In the genomic region with DNA sequence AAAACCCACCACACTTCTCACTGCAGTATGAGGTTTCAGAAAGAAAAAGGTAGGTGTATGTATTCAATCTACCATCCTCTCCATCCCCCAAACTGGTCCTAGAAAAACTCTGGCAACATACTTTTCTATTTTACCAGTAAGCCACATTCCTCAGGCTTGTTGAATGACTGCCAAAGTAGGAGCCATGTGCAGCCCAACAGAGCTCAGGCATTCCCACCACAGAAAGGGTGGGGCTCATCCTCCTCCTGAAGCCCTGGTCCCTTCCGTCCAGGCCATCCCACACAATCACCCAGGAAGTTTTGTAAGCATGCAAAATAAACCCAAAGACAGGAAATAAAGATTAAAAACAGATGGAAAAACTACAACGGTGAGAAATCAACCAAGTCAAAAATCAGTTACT, we compare ENCODE assay signal across 12 cellular contexts. TPM values are rescaled to one million over a fixed set of nuclear protein-coding genes. Genes with fewer than 3 reads are reported as not detected.
DNase-seq lines count a peak whose midpoint lies in the region; ATAC-seq and TF ChIP-seq lines count a peak whose summit lies in the region.
"Had no signal": no experiment of that assay in that cellular context is flagged by ENCODE, and none has a peak within 500 bp of the region (broad histone marks: within the 10 kb centered on the region; RNA-seq: fewer than 3 reads in every experiment).

No MANE protein-coding gene starts in this region.

- no peaks in the 10 kb centered on the region for H3K36me3 Mint-ChIP-seq in activated CD8-positive, alpha-beta T cell treated with anti-CD3 and anti-CD28 coated beads for 36 hours (ENCODE audit: low read depth)

- peak overlapping the region; percentile 17 for H3K4me2 ChIP-seq in smooth muscle cell

- H4K20me1 ChIP-seq in smooth muscle cell (ENCODE audit: low read depth) = no peaks in the 10 kb centered on the region

- no peaks in the 10 kb centered on the region for H3K27me3 Mint-ChIP-seq in activated CD8-positive, alpha-beta T cell treated with anti-CD3 and anti-CD28 coated beads for 36 hours
- H3K27me3 Mint-ChIP-seq: activated naive CD4-positive, alpha-beta T cell treated with anti-CD3 and anti-CD28 coated beads, Interleukin-2, amount 50 U/mL, for 24 hours; T-helper 17 cell had no signal

- no peak overlapping the region for H3K4me3 ChIP-seq in heart left ventricle
- H3K4me3 ChIP-seq in smooth muscle cell = no peak overlapping the region
- H3K4me3 ChIP-seq: mucosa of descending colon had no signal

- no peak for TF ChIP-seq POLR2A in heart left ventricle (IDR thresholded peaks at IDR 0.05)

- 15 to 25% (median 15%) methylated on average over 2 of the region's 2 CpGs for WGBS in heart left ventricle, 4 donors
- 10% methylated on average over 2 of the region's 2 CpGs for WGBS in smooth muscle cell (ENCODE audit: low lambda C conversion rate)

- no peak overlapping the region for H2AFZ ChIP-seq in smooth muscle cell (ENCODE audit: low read depth)

- peaks cover 7% of the 10 kb centered on the region for H3F3A ChIP-seq in smooth muscle cell (ENCODE audit: low read depth)

- intact Hi-C loops in heart left ventricle (cut with DNase I) = loop anchor here in 1 of 10 donors (10.0 kb wide), 1 partner anchor 71 kb away; no protein-coding TSS in a partner anchor
- intact Hi-C loops in activated CD8-positive, alpha-beta T cell treated with anti-CD3 and anti-CD28 coated beads for 36 hours (cut with micrococcal nuclease) = no loop called here

- H3K9me3 Mint-ChIP-seq in activated CD8-positive, alpha-beta T cell treated with anti-CD3 and anti-CD28 coated beads for 36 hours = no peaks in the 10 kb centered on the region
- H3K9me3 Mint-ChIP-seq: activated naive CD4-positive, alpha-beta T cell treated with anti-CD3 and anti-CD28 coated beads, Interleukin-2, amount 50 U/mL, for 24 hours had no signal

- no peaks in the 10 kb centered on the region for H3K79me2 ChIP-seq in smooth muscle cell (ENCODE audit: low read depth)

- H3K9me3 ChIP-seq in heart left ventricle (no peaks in the 10 kb centered on the region), smooth muscle cell (replicated peaks; ENCODE audit: low read depth) (no peaks in the 10 kb centered on the region)
- H3K9me3 ChIP-seq: mucosa of descending colon had no signal

- H3K9ac ChIP-seq in smooth muscle cell (ENCODE audit: low read depth) = no peak overlapping the region

- H3K27ac ChIP-seq in heart left ventricle (peak overlapping the region in 10 of 12 donors; percentile 17 to 66 (median 46)), smooth muscle cell (ENCODE audit: low read depth) (peak overlapping the region; percentile 43)

- H3K36me3 ChIP-seq in heart left ventricle (peaks cover 0 to 11% (median 0%) of the 10 kb centered on the region in 9 donors), smooth muscle cell (ENCODE audit: low read depth) (no peaks in the 10 kb centered on the region)

- no peaks in the 10 kb centered on the region for H3K27me3 ChIP-seq in heart left ventricle
- H3K27me3 ChIP-seq in smooth muscle cell (ENCODE audit: low read depth) = no peaks in the 10 kb centered on the region

- H3K4me1 ChIP-seq in heart left ventricle (peaks cover 4 to 40% (median 28%) of the 10 kb centered on the region in 12 donors), smooth muscle cell (ENCODE audit: low read depth) (no peaks in the 10 kb centered on the region)

- DNase-seq in H4 (ENCODE audit: low spot score) = peak; percentile 100
- peak; percentile 83 for DNase-seq in amniotic stem cell (lab: John Stamatoyannopoulos, UW)
- DNase-seq in heart left ventricle = peak in 4 of 5 donors; percentile 57 to 72 (median 62)
- no peak for DNase-seq in smooth muscle cell (lab: John Stamatoyannopoulos, UW; ENCODE audit: unreplicated experiment)
- DNase-seq in HuH-7.5 (ENCODE audit: low spot score) = no peak
- no peak for DNase-seq in activated CD8-positive, alpha-beta T cell treated with anti-CD3 and anti-CD28 coated beads for 36 hours
- DNase-seq: mucosa of descending colon, NCI-H1930, T-helper 17 cell had no signal

- POLR2A ChIA-PET in activated CD8-positive, alpha-beta T cell treated with anti-CD3 and anti-CD28 coated beads for 36 hours (lab: Charles Lee) = no interaction called here

- no peaks in the 10 kb centered on the region for H3K4me1 Mint-ChIP-seq in activated CD8-positive, alpha-beta T cell treated with anti-CD3 and anti-CD28 coated beads for 36 hours (ENCODE audit: low read depth)
- H3K4me1 Mint-ChIP-seq: activated naive CD4-positive, alpha-beta T cell treated with anti-CD3 and anti-CD28 coated beads, Interleukin-2, amount 50 U/mL, for 24 hours had no signal

- CTCF ChIA-PET in activated CD8-positive, alpha-beta T cell treated with anti-CD3 and anti-CD28 coated beads for 36 hours (lab: Charles Lee) = no interaction called here

- ATAC-seq in heart left ventricle = peak; percentile 60 to 91 (median 82)
- ATAC-seq in HG03175 (IDR thresholded peaks at IDR 0.05; ENCODE audit: unreplicated experiment) = no peak
- no peak for ATAC-seq in GM18498 (IDR thresholded peaks at IDR 0.05; ENCODE audit: unreplicated experiment)
- ATAC-seq in activated CD8-positive, alpha-beta T cell treated with anti-CD3 and anti-CD28 coated beads for 36 hours = no peak
- ATAC-seq: mucosa of descending colon, T-helper 17 cell had no signal

- H3K4me3 Mint-ChIP-seq in activated CD8-positive, alpha-beta T cell treated with anti-CD3 and anti-CD28 coated beads for 36 hours = no peak overlapping the region
- H3K4me3 Mint-ChIP-seq: activated naive CD4-positive, alpha-beta T cell treated with anti-CD3 and anti-CD28 coated beads, Interleukin-2, amount 50 U/mL, for 24 hours; T-helper 17 cell had no signal

- H3K27ac Mint-ChIP-seq in activated CD8-positive, alpha-beta T cell treated with anti-CD3 and anti-CD28 coated beads for 36 hours = no peak overlapping the region
- H3K27ac Mint-ChIP-seq: activated naive CD4-positive, alpha-beta T cell treated with anti-CD3 and anti-CD28 coated beads, Interleukin-2, amount 50 U/mL, for 24 hours; T-helper 17 cell had no signal

- TF ChIP-seq CTCF in heart left ventricle (IDR thresholded peaks at IDR 0.05) = no peak
- TF ChIP-seq CTCF in smooth muscle cell (IDR thresholded peaks at IDR 0.05; ENCODE audit: borderline replicate concordance, insufficient read depth, poor library complexity, severe bottlenecking) = no peak
- no peak for TF ChIP-seq CTCF in activated CD8-positive, alpha-beta T cell treated with anti-CD3 and anti-CD28 coated beads for 36 hours (IDR thresholded peaks at IDR 0.05)

RNA-seq across cellular contexts. Expression of a gene that starts 57.2 kb away (rescaled TPM):
- 116 and 121 TPM in 2 replicates for total RNA-seq in H4 (2014; rRNA removed; shearing (Covaris generic))
- total RNA-seq in heart left ventricle (10 to 100 TPM; 11.1 to 29.7 (median 19.3) TPM), smooth muscle cell (25.0 and 60.7 TPM in 2 replicates)
- polyA plus RNA-seq in heart left ventricle (10 to 100 TPM; 21.8 to 25.3 TPM), smooth muscle cell (33.4 and 38.4 TPM in 2 replicates)
- 10 to 100 TPM; 40.0 to 44.7 TPM for total RNA-seq in activated CD8-positive, alpha-beta T cell treated with anti-CD3 and anti-CD28 coated beads for 36 hours

Comparison
In these comparisons a context has a peak if more than half of its experiments do, and no peak if none do; other contexts are left out.
1. DNase-seq: peak in H4 (single experiment), amniotic stem cell (single experiment) and heart left ventricle (4 of 5); none in smooth muscle cell (single experiment), HuH-7.5 (single experiment) and activated CD8-positive, alpha-beta T cell treated with anti-CD3 and anti-CD28 coated beads for 36 hours (single experiment).
2. ATAC-seq: peak in heart left ventricle (4 of 4); none in HG03175 (single experiment), GM18498 (single experiment) and activated CD8-positive, alpha-beta T cell treated with anti-CD3 and anti-CD28 coated beads for 36 hours (single experiment).